ENCODE assay signal across 1 cellular context in the genomic region with DNA sequence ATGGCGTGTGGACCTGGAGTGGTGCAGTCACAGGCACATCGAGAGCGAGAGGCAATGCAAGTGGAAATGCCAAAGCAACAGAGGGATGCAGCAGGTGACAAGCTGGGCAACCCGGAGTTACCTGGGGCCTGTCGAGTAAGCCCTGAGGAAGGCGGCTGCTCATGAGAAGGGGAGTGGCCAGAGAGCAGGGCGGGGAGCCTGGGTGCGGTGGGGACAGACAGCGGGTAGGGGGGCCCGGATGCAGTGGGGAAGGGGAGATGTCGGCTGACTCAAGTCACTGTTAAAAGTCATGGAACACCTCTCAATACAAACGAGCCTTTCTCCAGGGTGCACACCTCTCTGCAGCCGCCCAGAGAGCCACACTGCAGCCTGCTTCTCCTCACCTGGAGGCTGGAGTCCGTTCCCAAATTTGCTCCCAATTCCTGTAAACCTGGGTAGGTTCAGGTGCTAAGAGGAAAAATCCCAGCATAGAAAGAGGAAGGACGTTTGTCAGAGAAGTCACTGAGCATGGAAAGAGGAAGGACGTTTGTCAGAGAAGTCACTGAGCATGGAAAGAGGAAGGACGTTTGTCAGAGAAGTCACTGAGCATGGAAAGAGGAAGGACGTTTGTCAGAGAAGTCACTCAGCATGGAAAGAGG.
TF ChIP-seq lines count a peak whose summit lies in the region.

No MANE protein-coding gene starts in this region.

TF ChIP-seq in K562, 482 proteins besides CTCF, POLR2A, EP300 and RAD21 (continued from another document):
- TF ChIP-seq ILK (tag; IDR thresholded peaks at IDR 0.05; ENCODE audit: borderline replicate concordance, low read depth) (no peak), ZNF12 (CRISPR knock-in tag; IDR thresholded peaks at IDR 0.05) (0 out of 2 replicates have a peak, but pooled peaks have one; percentile 57)
